ENCODE assay signal across 12 cellular contexts in the genomic region with DNA sequence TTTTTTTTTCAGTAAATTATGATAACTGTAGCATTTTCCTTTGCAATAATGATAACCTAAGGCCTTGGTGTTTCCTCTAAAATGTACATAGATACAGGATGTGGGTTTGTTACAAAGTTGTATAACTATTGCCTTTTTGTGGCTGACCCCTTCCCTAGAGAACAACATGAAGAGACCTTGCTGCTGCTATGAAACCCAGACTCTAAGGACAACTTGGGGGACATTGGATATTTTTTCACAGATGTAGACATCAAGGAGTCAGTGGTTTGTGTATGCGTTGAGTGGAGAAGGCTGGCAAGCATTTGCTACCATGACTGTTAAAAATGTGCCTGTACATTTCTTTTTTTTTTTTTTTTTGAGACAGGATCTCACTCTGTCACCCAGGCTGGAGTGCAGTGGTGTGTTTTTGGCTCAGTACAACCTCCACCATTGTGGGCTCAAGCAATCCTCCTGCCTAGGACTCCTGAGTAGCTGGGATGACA. TPM values are rescaled to one million over a fixed set of nuclear protein-coding genes. Genes with fewer than 3 reads are reported as not detected.
A peak's percentile ranks its signal among the peaks of the same experiment; 100 is the strongest.
DNase-seq lines count a peak whose midpoint lies in the region; ATAC-seq and FAIRE-seq lines count a peak whose summit lies in the region.
"Had no signal": no experiment of that assay in that cellular context is flagged by ENCODE, and none has a peak within 500 bp of the region (broad histone marks: within the 10 kb centered on the region; RNA-seq: fewer than 3 reads in every experiment).

No MANE protein-coding gene starts in this region.

- peak overlapping the region; percentile 74 to 81 (median 78) for H3K4me3 Mint-ChIP-seq in CD4-positive, CD25-positive, alpha-beta regulatory T cell
- H3K4me3 Mint-ChIP-seq in natural killer cell treated with Interleukin-12 subunit alpha and Interleukin-12 subunit beta and Interleukin-15 and Interleukin-18, amount 100 ng/mL, for 72 hours, result peak overlapping the region; percentile 68

- FAIRE-seq in RCC 7860 (lab: Jason Lieb, UNC) (no peak), HTR-8/SVneo (lab: Jason Lieb, UNC) (no peak)
- FAIRE-seq: GM18507 had no signal

- no peaks in the 10 kb centered on the region for H3K9me3 ChIP-seq in CD4-positive, CD25-positive, alpha-beta regulatory T cell (ENCODE audit: control insufficient read depth in 2 of 2, low read length in 2 of 2)
- H3K9me3 ChIP-seq: thoracic aorta had no signal

- peak in 2 of 3 donors; percentile 70 to 72 for DNase-seq in CD4-positive, CD25-positive, alpha-beta regulatory T cell
- DNase-seq in RCC 7860 (ENCODE audit: low spot score) (peak; percentile 38), NCI-H524 (lab: John Stamatoyannopoulos, UW) (no peak), HTR-8/SVneo (ENCODE audit: insufficient read length, low spot score) (no peak), NCI-H345 treated with DMSO at 0.1 percent for 48 hours (lab: John Stamatoyannopoulos, UW; ENCODE audit: unreplicated experiment) (no peak), putamen (ENCODE audit: low spot score) (no peak)
- DNase-seq in central memory CD4-positive, alpha-beta T cell, result peak; percentile 82
- no peak for DNase-seq in natural killer cell treated with Interleukin-12 subunit alpha and Interleukin-12 subunit beta and Interleukin-15 and Interleukin-18, amount 100 ng/mL, for 72 hours (ENCODE audit: low spot score)
- DNase-seq: NK-92 treated with Interleukin-12 subunit alpha and Interleukin-12 subunit beta, amount 100 ng/mL, for 24 hours; stimulated activated CD4-positive, alpha-beta T cell treated with anti-CD3 and anti-CD28 coated beads, Interleukin-2, amount 100 ng/mL, for 24 hours had no signal

- H3K4me1 Mint-ChIP-seq in CD4-positive, CD25-positive, alpha-beta regulatory T cell, result peaks cover 16 to 75% (median 51%) of the 10 kb centered on the region in 4 donors
- H3K4me1 Mint-ChIP-seq in natural killer cell treated with Interleukin-12 subunit alpha and Interleukin-12 subunit beta and Interleukin-15 and Interleukin-18, amount 100 ng/mL, for 72 hours (ENCODE audit: low read depth in 2 of 2), result peaks cover 40 to 48% of the 10 kb centered on the region in 2 donors

- no peaks in the 10 kb centered on the region for H3K27me3 ChIP-seq in CD4-positive, CD25-positive, alpha-beta regulatory T cell (ENCODE audit: control insufficient read depth, insufficient read depth, low read length)

- peak overlapping the region; percentile 64 for H3K27ac ChIP-seq in CD4-positive, CD25-positive, alpha-beta regulatory T cell (ENCODE audit: insufficient read depth, low read length, poor library complexity, severe bottlenecking)
- H3K27ac ChIP-seq: thoracic aorta had no signal

- H3K4me3 ChIP-seq in CD4-positive, CD25-positive, alpha-beta regulatory T cell (ENCODE audit: low read depth, low read length), result peak overlapping the region; percentile 68
- H3K4me3 ChIP-seq: thoracic aorta had no signal

- peaks cover 32% of the 10 kb centered on the region for H3K36me3 ChIP-seq in CD4-positive, CD25-positive, alpha-beta regulatory T cell (ENCODE audit: control insufficient read depth, insufficient read depth, low read length)

- ATAC-seq in CD4-positive, CD25-positive, alpha-beta regulatory T cell (ENCODE audit: low read depth in 2 of 2), result peak; percentile 69 to 84
- peak; percentile 84 to 85 for ATAC-seq in natural killer cell treated with Interleukin-12 subunit alpha and Interleukin-12 subunit beta and Interleukin-15 and Interleukin-18, amount 100 ng/mL, for 72 hours

- peak overlapping the region; percentile 90 to 98 (median 96) for H3K27ac Mint-ChIP-seq in CD4-positive, CD25-positive, alpha-beta regulatory T cell
- peak overlapping the region; percentile 85 to 94 for H3K27ac Mint-ChIP-seq in natural killer cell treated with Interleukin-12 subunit alpha and Interleukin-12 subunit beta and Interleukin-15 and Interleukin-18, amount 100 ng/mL, for 72 hours

- H3K9me3 Mint-ChIP-seq in CD4-positive, CD25-positive, alpha-beta regulatory T cell, result no peaks in the 10 kb centered on the region
- H3K9me3 Mint-ChIP-seq in natural killer cell treated with Interleukin-12 subunit alpha and Interleukin-12 subunit beta and Interleukin-15 and Interleukin-18, amount 100 ng/mL, for 72 hours, result no peaks in the 10 kb centered on the region

- H3K36me3 Mint-ChIP-seq in CD4-positive, CD25-positive, alpha-beta regulatory T cell, result peaks cover 37% of the 10 kb centered on the region
- peaks cover 15% of the 10 kb centered on the region for H3K36me3 Mint-ChIP-seq in natural killer cell treated with Interleukin-12 subunit alpha and Interleukin-12 subunit beta and Interleukin-15 and Interleukin-18, amount 100 ng/mL, for 72 hours

- no peaks in the 10 kb centered on the region for H3K27me3 Mint-ChIP-seq in CD4-positive, CD25-positive, alpha-beta regulatory T cell
- no peaks in the 10 kb centered on the region for H3K27me3 Mint-ChIP-seq in natural killer cell treated with Interleukin-12 subunit alpha and Interleukin-12 subunit beta and Interleukin-15 and Interleukin-18, amount 100 ng/mL, for 72 hours

- H3K4me1 ChIP-seq in CD4-positive, CD25-positive, alpha-beta regulatory T cell (ENCODE audit: control insufficient read depth, insufficient read depth, low read length, poor library complexity, severe bottlenecking), result peaks cover 52% of the 10 kb centered on the region

RNA-seq across cellular contexts. Expression of a gene that starts 12.3 kb away (rescaled TPM):
- 41.2 TPM for total RNA-seq in CD4-positive, CD25-positive, alpha-beta regulatory T cell
- polyA plus RNA-seq in CD4-positive, CD25-positive, alpha-beta regulatory T cell, result 100 to 1,000 TPM; 104 to 145 (median 126) TPM
- 100 to 1,000 TPM in 1 of 2 donors, 10 to 100 TPM in 1; 99.5 to 102 TPM for total RNA-seq in natural killer cell treated with Interleukin-12 subunit alpha and Interleukin-12 subunit beta and Interleukin-15 and Interleukin-18, amount 100 ng/mL, for 72 hours

RNA-seq across cellular contexts. Expression of a gene that starts 14.1 kb away (rescaled TPM):
- total RNA-seq in CD4-positive, CD25-positive, alpha-beta regulatory T cell, result 40.7 TPM
- 10 to 100 TPM; 45.6 to 61.7 (median 51.6) TPM for polyA plus RNA-seq in CD4-positive, CD25-positive, alpha-beta regulatory T cell
- total RNA-seq in natural killer cell treated with Interleukin-12 subunit alpha and Interleukin-12 subunit beta and Interleukin-15 and Interleukin-18, amount 100 ng/mL, for 72 hours, result 10 to 100 TPM; 40.7 to 80.9 TPM

RNA-seq across cellular contexts. Expression of a gene that starts 50.0 kb away (rescaled TPM):
- total RNA-seq in CD4-positive, CD25-positive, alpha-beta regulatory T cell, result 29.8 TPM
- polyA plus RNA-seq in CD4-positive, CD25-positive, alpha-beta regulatory T cell, result 10 to 100 TPM; 16.4 to 29.6 (median 20.8) TPM
- 10 to 100 TPM; 24.5 to 28.2 TPM for total RNA-seq in natural killer cell treated with Interleukin-12 subunit alpha and Interleukin-12 subunit beta and Interleukin-15 and Interleukin-18, amount 100 ng/mL, for 72 hours

Comparison
In these comparisons a context has a peak if more than half of its experiments do, and no peak if none do; other contexts are left out.
1. DNase-seq: peak in CD4-positive, CD25-positive, alpha-beta regulatory T cell (2 of 3), RCC 7860 (single experiment) and central memory CD4-positive, alpha-beta T cell (single experiment); none in natural killer cell treated with Interleukin-12 subunit alpha and Interleukin-12 subunit beta and Interleukin-15 and Interleukin-18, amount 100 ng/mL, for 72 hours (single experiment), NCI-H524 (0 of 2), HTR-8/SVneo (single experiment), NCI-H345 treated with DMSO at 0.1 percent for 48 hours (single experiment) and putamen (single experiment).